8 cellular contexts compared by ENCODE assay signal in genomic region chr6:10156875-10157274, GRCh38.
"Had no signal": no experiment of that assay in that cellular context is flagged by ENCODE, and none has a peak within 500 bp of the region (broad histone marks: within the 10 kb centered on the region; RNA-seq: fewer than 3 reads in every experiment).

No MANE protein-coding gene starts in this region.

- DNase-seq: IMR-90, KBM-7, KG1 had no signal

- H3K4me1 Mint-ChIP-seq: IgD-negative memory B cell had no signal

- H3K36me3 Mint-ChIP-seq: IgD-negative memory B cell had no signal

- ATAC-seq: HepG2 had no signal

- H3K27ac Mint-ChIP-seq: IgD-negative memory B cell had no signal

- H3K4me2 ChIP-seq: KMS-11 had no signal

- H3K9ac ChIP-seq: KMS-11 had no signal

- H3K27ac ChIP-seq: HL-60, KMS-11 had no signal

- H3K4me3 Mint-ChIP-seq: IgD-negative memory B cell had no signal

- FAIRE-seq: HepG2, HTR-8/SVneo had no signal
